Comparison of ENCODE assay signal across 24 cellular contexts in the genomic region with DNA sequence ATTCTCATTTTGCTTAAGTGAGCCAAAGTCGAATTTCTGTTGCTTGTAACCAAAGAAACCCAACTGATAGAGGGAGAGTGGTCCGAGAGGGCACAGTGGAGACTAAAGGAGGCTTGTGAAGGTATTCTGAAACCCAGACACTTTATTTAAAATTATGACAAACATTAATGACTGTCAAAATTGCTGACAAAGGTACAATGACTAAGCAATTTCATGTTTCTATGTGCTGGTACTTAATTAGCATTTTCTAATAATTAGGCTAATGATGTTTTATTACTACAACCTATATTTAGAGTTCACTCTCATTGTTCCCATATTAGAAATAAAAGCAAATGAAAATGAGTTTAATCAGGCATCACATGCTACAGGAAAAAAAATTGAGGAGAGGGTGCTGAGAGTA.
"Had no signal": no experiment of that assay in that cellular context is flagged by ENCODE, and none has a peak within 500 bp of the region (broad histone marks: within the 10 kb centered on the region; RNA-seq: fewer than 3 reads in every experiment).

No MANE protein-coding gene starts in this region.

- H3K27me3 ChIP-seq: MG63, SJSA1 had no signal

- H3K9me3 ChIP-seq: MG63, SJSA1 had no signal

- H3K4me3 ChIP-seq: MG63, SJSA1, SK-N-MC had no signal

- H3K27ac ChIP-seq: SJSA1, SK-N-MC had no signal

- DNase-seq: Karpas-422, KG1, MG63, NCI-H1092, NCI-H1105 treated with DMSO at 0.1 percent for 48 hours, NCI-H1417 treated with DMSO at 0.1 percent for 48 hours, NCI-H146, NCI-H1694 treated with DMSO at 0.1 percent for 48 hours, NCI-H1930, NCI-H2081, NCI-H2107, NCI-H2171, NCI-H226, NCI-H446, NCI-H510A, NCI-H524 treated with DMSO at 0.1 percent for 48 hours, NCI-H69, NCI-H774, Right ventricle myocardium superior, RPMI8226, SIG-M5 had no signal

- H3K36me3 ChIP-seq: MG63, SJSA1 had no signal

- FAIRE-seq: RCC 7860 had no signal

- H3K4me1 ChIP-seq: SJSA1 had no signal
